ENCODE assay signal across 26 cellular contexts in genomic region chr2:119553687-119554344, GRCh38. TPM values are rescaled to one million over a fixed set of nuclear protein-coding genes. Genes with fewer than 3 reads are reported as not detected.
"Had no signal": no experiment of that assay in that cellular context is flagged by ENCODE, and none has a peak within 500 bp of the region (broad histone marks: within the 10 kb centered on the region; RNA-seq: fewer than 3 reads in every experiment).

No MANE protein-coding gene starts in this region.

- H3K36me3 ChIP-seq: breast epithelium, neutrophil, thyroid gland had no signal

- H3K4me1 ChIP-seq: breast epithelium, parathyroid adenoma, thyroid gland had no signal

- H3K9me3 Mint-ChIP-seq: activated T-cell treated with anti-CD3 and anti-CD28 coated beads, Interleukin-2, amount 50 U/mL, for 72 hours; natural killer cell; T-helper 1 cell treated with Interleukin-12 subunit alpha and Interleukin-12 subunit beta and Interleukin-4 antibody, amounts not matched to agents 30 μg/mL and 1 μg/mL, for 36 hours had no signal

- H3K27ac ChIP-seq: breast epithelium, coronary artery, neutrophil, parathyroid adenoma, thyroid gland had no signal

- H3K79me2 ChIP-seq: parathyroid adenoma had no signal

- H3K9ac ChIP-seq: parathyroid adenoma had no signal

- H3K36me3 Mint-ChIP-seq: natural killer cell had no signal

- H3K4me3 ChIP-seq: breast epithelium, coronary artery, thyroid gland had no signal

- H3K4me3 Mint-ChIP-seq: activated T-cell treated with anti-CD3 and anti-CD28 coated beads, Interleukin-2, amount 50 U/mL, for 72 hours; natural killer cell; T-helper 1 cell treated with Interleukin-12 subunit alpha and Interleukin-12 subunit beta and Interleukin-4 antibody, amounts not matched to agents 30 μg/mL and 1 μg/mL, for 36 hours had no signal

- H3K9me3 ChIP-seq: breast epithelium, neutrophil, thyroid gland had no signal

- H3K4me1 Mint-ChIP-seq: natural killer cell had no signal

- H3K27me3 ChIP-seq: breast epithelium, thyroid gland had no signal

- DNase-seq: activated CD8-positive, alpha-beta memory T cell treated with anti-CD3 and anti-CD28 coated beads for 24 hours; activated CD8-positive, alpha-beta memory T cell treated with anti-CD3 and anti-CD28 coated beads, Interleukin-2, amount 50 U/mL, for 48 hours; activated effector memory CD4-positive, alpha-beta T cell treated with anti-CD3 and anti-CD28 coated beads, Interleukin-2, amount 50 U/mL, for 16 hours; activated naive CD4-positive, alpha-beta T cell treated with anti-CD3 and anti-CD28 coated beads, Interleukin-2, amount 50 U/mL, for 16 hours; activated T-cell treated with anti-CD3 and anti-CD28 coated beads, Interleukin-2, amount 50 U/mL, for 72 hours; aorta; erythroblast; left colon; mesendoderm; natural killer cell; retina; stimulated activated CD4-positive, alpha-beta T cell treated with anti-CD3 and anti-CD28 coated beads, Interleukin-12 subunit alpha, Interleukin-12 subunit beta, amount 100 ng/mL, for 4 hours; stimulated activated CD4-positive, alpha-beta T cell treated with anti-CD3 and anti-CD28 coated beads, Interleukin-1b, Interleukin-23, amount 100 ng/mL, for 48 hours; stimulated activated CD8-positive, alpha-beta memory T cell treated with anti-CD3 and anti-CD28 coated beads, Interleukin-4, amount 100 ng/mL, for 48 hours; stimulated activated naive CD4-positive, alpha-beta T cell; thyroid gland had no signal

- H2AFZ ChIP-seq: parathyroid adenoma had no signal

- ATAC-seq: activated CD4-positive, CD25-positive, alpha-beta regulatory T cell treated with anti-CD3 and anti-CD28 coated beads, Interleukin-2, amount 50 U/mL, for 24 hours; activated T-cell treated with anti-CD3 and anti-CD28 coated beads, Interleukin-2, amount 50 U/mL, for 72 hours; left colon; natural killer cell had no signal

- H3K27ac Mint-ChIP-seq: activated T-cell treated with anti-CD3 and anti-CD28 coated beads, Interleukin-2, amount 50 U/mL, for 72 hours; natural killer cell; T-helper 1 cell treated with Interleukin-12 subunit alpha and Interleukin-12 subunit beta and Interleukin-4 antibody, amounts not matched to agents 30 μg/mL and 1 μg/mL, for 36 hours had no signal

- FAIRE-seq: endometrium, frontal cortex, urothelium cell line had no signal

RNA-seq across cellular contexts. Expression of gene CFAP221, which starts 9.6 kb away (rescaled TPM):
- total RNA-seq: activated T-cell treated with anti-CD3 and anti-CD28 coated beads, Interleukin-2, amount 50 U/mL, for 72 hours; left colon; natural killer cell had no signal

RNA-seq across cellular contexts. Expression of gene SCTR, which starts 29.5 kb away (rescaled TPM):
- total RNA-seq: activated T-cell treated with anti-CD3 and anti-CD28 coated beads, Interleukin-2, amount 50 U/mL, for 72 hours; aorta; breast epithelium; natural killer cell; subcutaneous adipose tissue; thyroid gland had no signal
